18 cellular contexts compared by ENCODE assay signal in the genomic region with DNA sequence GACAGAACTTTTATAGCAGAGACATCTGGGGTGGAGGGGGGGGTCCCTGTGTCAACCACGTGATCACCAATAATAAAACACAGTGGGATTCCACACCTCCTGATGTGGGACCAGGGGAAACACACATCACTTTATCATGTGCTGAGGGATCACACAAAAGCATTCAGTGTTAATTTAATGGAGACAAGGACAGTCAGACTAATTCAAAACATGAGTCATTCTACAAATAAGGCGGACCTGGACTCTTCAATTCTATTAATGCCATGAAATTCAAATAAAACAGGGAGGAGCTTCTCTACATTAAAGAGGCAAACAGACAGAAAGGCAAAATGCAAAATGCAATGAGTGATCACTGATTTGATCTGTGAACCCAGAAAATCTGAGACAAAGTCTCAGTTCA.
"Had no signal": no experiment of that assay in that cellular context is flagged by ENCODE, and none has a peak within 500 bp of the region (broad histone marks: within the 10 kb centered on the region; RNA-seq: fewer than 3 reads in every experiment).

No MANE protein-coding gene starts in this region.

- H3K9me3 ChIP-seq: body of pancreas, esophagus muscularis mucosa, prostate gland, upper lobe of left lung had no signal

- H3K36me3 Mint-ChIP-seq: activated naive CD8-positive, alpha-beta T cell had no signal

- H3K4me3 Mint-ChIP-seq: activated naive CD8-positive, alpha-beta T cell had no signal

- H3K36me3 ChIP-seq: esophagus muscularis mucosa, prostate gland, upper lobe of left lung had no signal

- DNase-seq: activated CD4-positive, alpha-beta T cell treated with anti-CD3 and anti-CD28 coated beads, Interleukin-2, amount 50 U/mL, for 1 hour; activated CD8-positive, alpha-beta memory T cell treated with anti-CD3 and anti-CD28 coated beads for 24 hours; activated gamma-delta T cell treated with Interleukin-2 at 50 U/mL for 16 hours; amniotic stem cell; body of pancreas; central memory CD4-positive, alpha-beta T cell; glutamatergic neuron; right cardiac atrium; stimulated activated CD4-positive, alpha-beta T cell treated with anti-CD3 and anti-CD28 coated beads, Interleukin-4, amount 100 ng/mL, for 24 hours; stimulated activated naive CD8-positive, alpha-beta T cell treated with anti-CD3 and anti-CD28 coated beads, Interleukin-15, Interleukin-2, amounts not matched to agents 100 U/mL and 50 U/mL, for 24 hours; T1000 had no signal

- ATAC-seq: activated CD4-positive, CD25-positive, alpha-beta regulatory T cell treated with anti-CD3 and anti-CD28 coated beads, Interleukin-2, amount 50 U/mL, for 24 hours; body of pancreas; right cardiac atrium; stimulated activated naive CD8-positive, alpha-beta T cell treated with anti-CD3 and anti-CD28 coated beads, Interleukin-15, Interleukin-2, amounts not matched to agents 100 U/mL and 50 U/mL, for 24 hours had no signal

- H3K4me1 ChIP-seq: body of pancreas, esophagus muscularis mucosa, upper lobe of left lung had no signal

- H3K4me3 ChIP-seq: body of pancreas, coronary artery, esophagus muscularis mucosa, prostate gland, skin epidermis, upper lobe of left lung had no signal

- H3K27ac ChIP-seq: body of pancreas, coronary artery, esophagus muscularis mucosa, skin epidermis, upper lobe of left lung had no signal

- H3K27ac Mint-ChIP-seq: activated naive CD8-positive, alpha-beta T cell had no signal

- H3K27me3 ChIP-seq: body of pancreas, esophagus muscularis mucosa, upper lobe of left lung had no signal
